20 cellular contexts compared by ENCODE assay signal in genomic region chr6:156793224-156793623, GRCh38. TPM values are rescaled to one million over a fixed set of nuclear protein-coding genes. Genes with fewer than 3 reads are reported as not detected.
DNase-seq lines count a peak whose midpoint lies in the region; ATAC-seq and TF ChIP-seq lines count a peak whose summit lies in the region.
"Had no signal": no experiment of that assay in that cellular context is flagged by ENCODE, and none has a peak within 500 bp of the region (broad histone marks: within the 10 kb centered on the region; RNA-seq: fewer than 3 reads in every experiment).

No MANE protein-coding gene starts in this region.

- DNase-seq in natural killer cell (no peak), WERI-Rb-1 (no peak), SHP77 treated with DMSO at 0.1 percent for 48 hours (lab: John Stamatoyannopoulos, UW) (no peak), NK-92 (lab: John Stamatoyannopoulos, UW; ENCODE audit: unreplicated experiment) (no peak)
- no peak for DNase-seq in natural killer cell treated with Interleukin-12 subunit alpha and Interleukin-12 subunit beta and Interleukin-15 and Interleukin-18, amount 100 ng/mL, for 72 hours (ENCODE audit: low spot score)
- DNase-seq in central memory CD8-positive, alpha-beta T cell (ENCODE audit: low spot score in 2 of 2), result no peak
- DNase-seq: BE2C; CD8-positive, alpha-beta T cell; H9; NCI-H1105; NCI-H146; NCI-H2227 treated with DMSO at 0.1 percent for 48 hours; NCI-H510A; NCI-H748 treated with DMSO at 0.1 percent for 48 hours; NK-92 treated with Interleukin-12 subunit alpha and Interleukin-12 subunit beta, amount 100 ng/mL, for 24 hours; Peyer's patch had no signal

- no peak overlapping the region for H3K9ac ChIP-seq in OCI-LY1 (ENCODE audit: low read length)
- H3K9ac ChIP-seq: KMS-11 had no signal

- TF ChIP-seq CTCF in natural killer cell (IDR thresholded peaks at IDR 0.05), result no peak
- TF ChIP-seq CTCF in OCI-LY1 (IDR thresholded peaks at IDR 0.05; ENCODE audit: low read length), result no peak
- no peak for TF ChIP-seq CTCF in WERI-Rb-1 (IDR thresholded peaks at IDR 0.05; ENCODE audit: low read depth, low read length)

- intact Hi-C loops in natural killer cell (cut with micrococcal nuclease), result no loop called here

- H3K4me3 ChIP-seq in OCI-LY1 (ENCODE audit: low read depth, low read length, poor library complexity, severe bottlenecking) (no peak overlapping the region), WERI-Rb-1 (ENCODE audit: low read depth, low read length) (no peak overlapping the region)
- H3K4me3 ChIP-seq: Peyer's patch, SJSA1 had no signal

- no peaks in the 10 kb centered on the region for H3K9me2 ChIP-seq in OCI-LY1 (ENCODE audit: low read depth, low read length)

- H4K20me1 ChIP-seq in OCI-LY1 (ENCODE audit: insufficient read depth, low read length), result 0 out of 2 replicates have a peak, but pooled peaks cover 3% of the 10 kb centered on the region

- H3K4me3 Mint-ChIP-seq in natural killer cell, result no peak overlapping the region
- H3K4me3 Mint-ChIP-seq in natural killer cell treated with Interleukin-12 subunit alpha and Interleukin-12 subunit beta and Interleukin-15 and Interleukin-18, amount 100 ng/mL, for 72 hours, result no peak overlapping the region
- H3K4me3 Mint-ChIP-seq in central memory CD8-positive, alpha-beta T cell, result no peak overlapping the region
- H3K4me3 Mint-ChIP-seq: CD8-positive, alpha-beta T cell; H9 had no signal

- H3K79me2 ChIP-seq in OCI-LY1 (ENCODE audit: insufficient read depth, low read length), result peaks cover 98% of the 10 kb centered on the region

- H3K27ac ChIP-seq in OCI-LY1 (ENCODE audit: low read depth, low read length, poor library complexity, severe bottlenecking) (peak overlapping the region; percentile 7), WERI-Rb-1 (no peak overlapping the region)
- H3K27ac ChIP-seq: KMS-11, Peyer's patch, SJSA1 had no signal

- peak overlapping the region; percentile 6 to 23 for H3K27ac Mint-ChIP-seq in natural killer cell
- H3K27ac Mint-ChIP-seq in natural killer cell treated with Interleukin-12 subunit alpha and Interleukin-12 subunit beta and Interleukin-15 and Interleukin-18, amount 100 ng/mL, for 72 hours, result no peak overlapping the region
- H3K27ac Mint-ChIP-seq in central memory CD8-positive, alpha-beta T cell (ENCODE audit: low read depth), result peak overlapping the region; percentile 12
- H3K27ac Mint-ChIP-seq: CD8-positive, alpha-beta T cell had no signal

- no peaks in the 10 kb centered on the region for H3K9me3 Mint-ChIP-seq in natural killer cell
- H3K9me3 Mint-ChIP-seq in natural killer cell treated with Interleukin-12 subunit alpha and Interleukin-12 subunit beta and Interleukin-15 and Interleukin-18, amount 100 ng/mL, for 72 hours, result no peaks in the 10 kb centered on the region
- no peaks in the 10 kb centered on the region for H3K9me3 Mint-ChIP-seq in central memory CD8-positive, alpha-beta T cell
- H3K9me3 Mint-ChIP-seq: CD8-positive, alpha-beta T cell; H9 had no signal

- H3K4me1 ChIP-seq in OCI-LY1 (ENCODE audit: insufficient read depth, low read length, severe bottlenecking), result peaks cover 81% of the 10 kb centered on the region

- no peak overlapping the region; the same call in 1 of the 2 replicates for H3K4me2 ChIP-seq in OCI-LY1 (ENCODE audit: low read length)
- H3K4me2 ChIP-seq: KMS-11 had no signal

- H3K4me1 Mint-ChIP-seq in natural killer cell, result peaks cover 79 to 88% of the 10 kb centered on the region in 2 donors
- H3K4me1 Mint-ChIP-seq in natural killer cell treated with Interleukin-12 subunit alpha and Interleukin-12 subunit beta and Interleukin-15 and Interleukin-18, amount 100 ng/mL, for 72 hours (ENCODE audit: low read depth in 2 of 2), result peaks cover 56 to 69% of the 10 kb centered on the region in 2 donors
- peaks cover 79% of the 10 kb centered on the region for H3K4me1 Mint-ChIP-seq in central memory CD8-positive, alpha-beta T cell

- H3K27me3 Mint-ChIP-seq in natural killer cell (ENCODE audit: low read depth in 2 of 2), result no peaks in the 10 kb centered on the region
- no peaks in the 10 kb centered on the region for H3K27me3 Mint-ChIP-seq in natural killer cell treated with Interleukin-12 subunit alpha and Interleukin-12 subunit beta and Interleukin-15 and Interleukin-18, amount 100 ng/mL, for 72 hours
- no peaks in the 10 kb centered on the region for H3K27me3 Mint-ChIP-seq in central memory CD8-positive, alpha-beta T cell

- H3K36me3 ChIP-seq in OCI-LY1 (ENCODE audit: insufficient read depth, low read length), result no peaks in the 10 kb centered on the region
- H3K36me3 ChIP-seq in WERI-Rb-1, result no peaks in the 10 kb centered on the region
- H3K36me3 ChIP-seq: SJSA1 had no signal

- H3F3A ChIP-seq in OCI-LY1 (ENCODE audit: insufficient read depth, low read length), result no peaks in the 10 kb centered on the region

- no peak overlapping the region for H2AFZ ChIP-seq in OCI-LY1 (ENCODE audit: low read length)

- ATAC-seq in natural killer cell (no peak), HG03442 (IDR thresholded peaks at IDR 0.05; ENCODE audit: unreplicated experiment) (no peak)
- ATAC-seq in natural killer cell treated with Interleukin-12 subunit alpha and Interleukin-12 subunit beta and Interleukin-15 and Interleukin-18, amount 100 ng/mL, for 72 hours, result no peak
- ATAC-seq in central memory CD8-positive, alpha-beta T cell (replicated peaks; ENCODE audit: extremely low read depth, poor library complexity, severe bottlenecking), result no peak
- ATAC-seq: CD8-positive, alpha-beta T cell had no signal

- H3K9me3 ChIP-seq in OCI-LY1 (ENCODE audit: low read length), result no peaks in the 10 kb centered on the region
- H3K9me3 ChIP-seq in WERI-Rb-1 (ENCODE audit: severe bottlenecking), result no peaks in the 10 kb centered on the region
- H3K9me3 ChIP-seq: BE2C, Peyer's patch, SJSA1 had no signal

- H3K27me3 ChIP-seq in OCI-LY1 (ENCODE audit: insufficient read depth, low read length) (no peaks in the 10 kb centered on the region), WERI-Rb-1 (ENCODE audit: insufficient read depth, low read depth, severe bottlenecking) (no peaks in the 10 kb centered on the region)
- H3K27me3 ChIP-seq: BE2C, Peyer's patch, SJSA1 had no signal

- no peaks in the 10 kb centered on the region for H3K36me3 Mint-ChIP-seq in natural killer cell
- H3K36me3 Mint-ChIP-seq in natural killer cell treated with Interleukin-12 subunit alpha and Interleukin-12 subunit beta and Interleukin-15 and Interleukin-18, amount 100 ng/mL, for 72 hours, result no peaks in the 10 kb centered on the region
- H3K36me3 Mint-ChIP-seq in central memory CD8-positive, alpha-beta T cell (ENCODE audit: insufficient read depth), result peaks cover 5% of the 10 kb centered on the region

RNA-seq across cellular contexts. Expression of gene ARID1B, which starts 16.0 kb away (rescaled TPM):
- total RNA-seq in natural killer cell, result 100 to 1,000 TPM; 180 to 201 (median 189) TPM
- 100 to 1,000 TPM in 1 of 2 donors, 10 to 100 TPM in 1; 92.3 to 129 TPM for total RNA-seq in natural killer cell treated with Interleukin-12 subunit alpha and Interleukin-12 subunit beta and Interleukin-15 and Interleukin-18, amount 100 ng/mL, for 72 hours

Comparison
In these comparisons a context has a peak if more than half of its experiments do, and no peak if none do; other contexts are left out.
1. H3K27ac Mint-ChIP-seq: peak in natural killer cell (2 of 2) and central memory CD8-positive, alpha-beta T cell (single experiment); none in natural killer cell treated with Interleukin-12 subunit alpha and Interleukin-12 subunit beta and Interleukin-15 and Interleukin-18, amount 100 ng/mL, for 72 hours (0 of 2).